ENCODE assay signal across 1 cellular context in the genomic region with DNA sequence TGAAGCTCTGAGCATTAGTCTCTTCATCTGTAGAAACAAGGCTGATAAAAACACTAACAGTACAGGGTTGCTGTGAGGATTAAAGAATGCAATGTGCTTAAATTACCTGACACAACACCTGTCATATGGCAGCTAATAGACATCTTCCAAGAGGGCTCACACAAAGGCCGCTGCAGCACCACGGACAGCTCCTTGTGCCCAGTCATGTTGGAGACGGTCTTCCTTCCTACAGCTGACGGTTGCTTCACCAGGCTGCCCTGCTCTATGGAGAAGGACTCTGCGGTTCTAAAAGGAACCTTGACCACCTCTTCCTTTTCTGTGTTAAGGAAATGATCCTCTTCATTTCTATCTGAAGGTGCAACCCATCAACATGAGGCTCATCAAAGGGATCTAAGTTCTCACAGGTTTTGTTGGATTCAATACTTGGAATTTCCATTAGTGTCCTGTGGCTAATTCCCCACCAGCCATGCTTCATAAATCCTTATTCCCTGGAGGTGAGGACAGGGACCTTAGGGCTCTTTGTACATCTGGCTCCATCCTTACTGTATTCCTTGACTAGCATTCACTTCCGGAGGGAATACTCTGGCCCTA.
A peak's percentile ranks its signal among the peaks of the same experiment; 100 is the strongest.
TF ChIP-seq lines count a peak whose summit lies in the region.

No MANE protein-coding gene starts in this region.

TF ChIP-seq in HepG2, 621 proteins besides CTCF, POLR2A, EP300 and RAD21 (continued from another document and continues in another):
- TF ChIP-seq RFXAP (CRISPR knock-in tag; IDR thresholded peaks at IDR 0.05; ENCODE audit: borderline replicate concordance) (0 out of 2 replicates have a peak, but pooled peaks have one; percentile 34), SOX5 (CRISPR knock-in tag; IDR thresholded peaks at IDR 0.05; ENCODE audit: borderline replicate concordance) (peak; percentile 41; the same call in 1 of the 2 replicates), EHMT2 (IDR thresholded peaks at IDR 0.05; ENCODE audit: borderline replicate concordance, low read depth, low read length) (peak; percentile 100), HMG20B (CRISPR knock-in tag; conservative IDR thresholded peaks at IDR 0.05) (peak; percentile 67; the same call in 1 of the 2 replicates), MED13 (CRISPR knock-in tag; IDR thresholded peaks at IDR 0.05) (no peak), SMYD3 (CRISPR knock-in tag; IDR thresholded peaks at IDR 0.05) (no peak), FOXK1 (CRISPR knock-in tag; IDR thresholded peaks at IDR 0.05; ENCODE audit: borderline replicate concordance, low read depth) (peak; percentile 67; the same call in 1 of the 2 replicates), ZNF792 (CRISPR knock-in tag; IDR thresholded peaks at IDR 0.05) (peak; percentile 87), ZSCAN21 (CRISPR knock-in tag; IDR thresholded peaks at IDR 0.05; ENCODE audit: borderline replicate concordance) (peak; percentile 64; the same call in 1 of the 2 replicates), ZFAT (CRISPR knock-in tag; conservative IDR thresholded peaks at IDR 0.05) (no peak), ZNF605 (CRISPR knock-in tag; IDR thresholded peaks at IDR 0.05) (0 out of 2 replicates have a peak, but pooled peaks have one; percentile 33), SALL1 (CRISPR knock-in tag; IDR thresholded peaks at IDR 0.05) (peak; percentile 86), NKX3-1 (CRISPR knock-in tag; IDR thresholded peaks at IDR 0.05) (peak; percentile 92), HES4 (CRISPR knock-in tag; IDR thresholded peaks at IDR 0.05; ENCODE audit: borderline replicate concordance) (peak; percentile 80), BRCA1 (CRISPR knock-in tag; IDR thresholded peaks at IDR 0.05) (peak; percentile 78; the same call in 1 of the 2 replicates), ZFP36L1 (CRISPR knock-in tag; IDR thresholded peaks at IDR 0.05) (0 out of 2 replicates have a peak, but pooled peaks have one; percentile 75), MIER3 (CRISPR knock-in tag; IDR thresholded peaks at IDR 0.05; ENCODE audit: borderline replicate concordance) (peak; percentile 83; the same call in 1 of the 2 replicates), ZBTB20 (CRISPR knock-in tag; IDR thresholded peaks at IDR 0.05; ENCODE audit: borderline replicate concordance, low read depth) (peak; percentile 63; the same call in 1 of the 2 replicates), ZIK1 (CRISPR knock-in tag; IDR thresholded peaks at IDR 0.05; ENCODE audit: borderline replicate concordance, low read depth) (no peak), ZNF205 (CRISPR knock-in tag; IDR thresholded peaks at IDR 0.05) (0 out of 2 replicates have a peak, but pooled peaks have one; percentile 45), ISX (CRISPR knock-in tag; conservative IDR thresholded peaks at IDR 0.05) (no peak), NFATC3 (CRISPR knock-in tag; IDR thresholded peaks at IDR 0.05) (0 out of 2 replicates have a peak, but pooled peaks have one; percentile 35), ONECUT2 (CRISPR knock-in tag; IDR thresholded peaks at IDR 0.05) (0 out of 2 replicates have a peak, but pooled peaks have one; percentile 13), ZNF607 (CRISPR knock-in tag; IDR thresholded peaks at IDR 0.05; ENCODE audit: borderline replicate concordance) (0 out of 2 replicates have a peak, but pooled peaks have one; percentile 37), ZNF878 (CRISPR knock-in tag; IDR thresholded peaks at IDR 0.05) (no peak), SNAPC2 (CRISPR knock-in tag; IDR thresholded peaks at IDR 0.05) (peak; percentile 75; the same call in 1 of the 2 replicates), ATF1 (CRISPR knock-in tag; IDR thresholded peaks at IDR 0.05) (no peak)
- TF ChIP-seq, protein P1, sequence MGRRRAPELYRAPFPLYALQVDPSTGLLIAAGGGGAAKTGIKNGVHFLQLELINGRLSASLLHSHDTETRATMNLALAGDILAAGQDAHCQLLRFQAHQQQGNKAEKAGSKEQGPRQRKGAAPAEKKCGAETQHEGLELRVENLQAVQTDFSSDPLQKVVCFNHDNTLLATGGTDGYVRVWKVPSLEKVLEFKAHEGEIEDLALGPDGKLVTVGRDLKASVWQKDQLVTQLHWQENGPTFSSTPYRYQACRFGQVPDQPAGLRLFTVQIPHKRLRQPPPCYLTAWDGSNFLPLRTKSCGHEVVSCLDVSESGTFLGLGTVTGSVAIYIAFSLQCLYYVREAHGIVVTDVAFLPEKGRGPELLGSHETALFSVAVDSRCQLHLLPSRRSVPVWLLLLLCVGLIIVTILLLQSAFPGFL (CRISPR knock-in tag; IDR thresholded peaks at IDR 0.05) = no peak
- TF ChIP-seq, protein P2, sequence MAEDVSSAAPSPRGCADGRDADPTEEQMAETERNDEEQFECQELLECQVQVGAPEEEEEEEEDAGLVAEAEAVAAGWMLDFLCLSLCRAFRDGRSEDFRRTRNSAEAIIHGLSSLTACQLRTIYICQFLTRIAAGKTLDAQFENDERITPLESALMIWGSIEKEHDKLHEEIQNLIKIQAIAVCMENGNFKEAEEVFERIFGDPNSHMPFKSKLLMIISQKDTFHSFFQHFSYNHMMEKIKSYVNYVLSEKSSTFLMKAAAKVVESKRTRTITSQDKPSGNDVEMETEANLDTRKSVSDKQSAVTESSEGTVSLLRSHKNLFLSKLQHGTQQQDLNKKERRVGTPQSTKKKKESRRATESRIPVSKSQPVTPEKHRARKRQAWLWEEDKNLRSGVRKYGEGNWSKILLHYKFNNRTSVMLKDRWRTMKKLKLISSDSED (CRISPR knock-in tag; IDR thresholded peaks at IDR 0.05) = 0 out of 2 replicates have a peak, but pooled peaks have one; percentile 36
- TF ChIP-seq, protein P3, sequence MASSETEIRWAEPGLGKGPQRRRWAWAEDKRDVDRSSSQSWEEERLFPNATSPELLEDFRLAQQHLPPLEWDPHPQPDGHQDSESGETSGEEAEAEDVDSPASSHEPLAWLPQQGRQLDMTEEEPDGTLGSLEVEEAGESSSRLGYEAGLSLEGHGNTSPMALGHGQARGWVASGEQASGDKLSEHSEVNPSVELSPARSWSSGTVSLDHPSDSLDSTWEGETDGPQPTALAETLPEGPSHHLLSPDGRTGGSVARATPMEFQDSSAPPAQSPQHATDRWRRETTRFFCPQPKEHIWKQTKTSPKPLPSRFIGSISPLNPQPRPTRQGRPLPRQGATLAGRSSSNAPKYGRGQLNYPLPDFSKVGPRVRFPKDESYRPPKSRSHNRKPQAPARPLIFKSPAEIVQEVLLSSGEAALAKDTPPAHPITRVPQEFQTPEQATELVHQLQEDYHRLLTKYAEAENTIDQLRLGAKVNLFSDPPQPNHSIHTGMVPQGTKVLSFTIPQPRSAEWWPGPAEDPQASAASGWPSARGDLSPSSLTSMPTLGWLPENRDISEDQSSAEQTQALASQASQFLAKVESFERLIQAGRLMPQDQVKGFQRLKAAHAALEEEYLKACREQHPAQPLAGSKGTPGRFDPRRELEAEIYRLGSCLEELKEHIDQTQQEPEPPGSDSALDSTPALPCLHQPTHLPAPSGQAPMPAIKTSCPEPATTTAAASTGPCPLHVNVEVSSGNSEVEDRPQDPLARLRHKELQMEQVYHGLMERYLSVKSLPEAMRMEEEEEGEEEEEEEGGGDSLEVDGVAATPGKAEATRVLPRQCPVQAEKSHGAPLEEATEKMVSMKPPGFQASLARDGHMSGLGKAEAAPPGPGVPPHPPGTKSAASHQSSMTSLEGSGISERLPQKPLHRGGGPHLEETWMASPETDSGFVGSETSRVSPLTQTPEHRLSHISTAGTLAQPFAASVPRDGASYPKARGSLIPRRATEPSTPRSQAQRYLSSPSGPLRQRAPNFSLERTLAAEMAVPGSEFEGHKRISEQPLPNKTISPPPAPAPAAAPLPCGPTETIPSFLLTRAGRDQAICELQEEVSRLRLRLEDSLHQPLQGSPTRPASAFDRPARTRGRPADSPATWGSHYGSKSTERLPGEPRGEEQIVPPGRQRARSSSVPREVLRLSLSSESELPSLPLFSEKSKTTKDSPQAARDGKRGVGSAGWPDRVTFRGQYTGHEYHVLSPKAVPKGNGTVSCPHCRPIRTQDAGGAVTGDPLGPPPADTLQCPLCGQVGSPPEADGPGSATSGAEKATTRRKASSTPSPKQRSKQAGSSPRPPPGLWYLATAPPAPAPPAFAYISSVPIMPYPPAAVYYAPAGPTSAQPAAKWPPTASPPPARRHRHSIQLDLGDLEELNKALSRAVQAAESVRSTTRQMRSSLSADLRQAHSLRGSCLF (CRISPR knock-in tag; IDR thresholded peaks at IDR 0.05; ENCODE audit: borderline replicate concordance) = peak; percentile 60; the same call in 1 of the 2 replicates
- TF ChIP-seq, protein P4, sequence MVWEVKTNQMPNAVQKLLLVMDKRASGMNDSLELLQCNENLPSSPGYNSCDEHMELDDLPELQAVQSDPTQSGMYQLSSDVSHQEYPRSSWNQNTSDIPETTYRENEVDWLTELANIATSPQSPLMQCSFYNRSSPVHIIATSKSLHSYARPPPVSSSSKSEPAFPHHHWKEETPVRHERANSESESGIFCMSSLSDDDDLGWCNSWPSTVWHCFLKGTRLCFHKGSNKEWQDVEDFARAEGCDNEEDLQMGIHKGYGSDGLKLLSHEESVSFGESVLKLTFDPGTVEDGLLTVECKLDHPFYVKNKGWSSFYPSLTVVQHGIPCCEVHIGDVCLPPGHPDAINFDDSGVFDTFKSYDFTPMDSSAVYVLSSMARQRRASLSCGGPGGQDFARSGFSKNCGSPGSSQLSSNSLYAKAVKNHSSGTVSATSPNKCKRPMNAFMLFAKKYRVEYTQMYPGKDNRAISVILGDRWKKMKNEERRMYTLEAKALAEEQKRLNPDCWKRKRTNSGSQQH (CRISPR knock-in tag; IDR thresholded peaks at IDR 0.05; ENCODE audit: low read depth) = peak; percentile 84; the same call in 1 of the 2 replicates
- TF ChIP-seq, protein P5, sequence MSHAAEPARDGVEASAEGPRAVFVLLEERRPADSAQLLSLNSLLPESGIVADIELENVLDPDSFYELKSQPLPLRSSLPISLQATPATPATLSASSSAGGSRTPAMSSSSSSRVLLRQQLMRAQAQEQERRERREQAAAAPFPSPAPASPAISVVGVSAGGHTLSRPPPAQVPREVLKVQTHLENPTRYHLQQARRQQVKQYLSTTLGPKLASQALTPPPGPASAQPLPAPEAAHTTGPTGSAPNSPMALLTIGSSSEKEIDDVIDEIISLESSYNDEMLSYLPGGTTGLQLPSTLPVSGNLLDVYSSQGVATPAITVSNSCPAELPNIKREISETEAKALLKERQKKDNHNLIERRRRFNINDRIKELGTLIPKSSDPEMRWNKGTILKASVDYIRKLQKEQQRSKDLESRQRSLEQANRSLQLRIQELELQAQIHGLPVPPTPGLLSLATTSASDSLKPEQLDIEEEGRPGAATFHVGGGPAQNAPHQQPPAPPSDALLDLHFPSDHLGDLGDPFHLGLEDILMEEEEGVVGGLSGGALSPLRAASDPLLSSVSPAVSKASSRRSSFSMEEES (CRISPR knock-in tag; IDR thresholded peaks at IDR 0.05) = peak; percentile 86
- TF ChIP-seq, protein P6, sequence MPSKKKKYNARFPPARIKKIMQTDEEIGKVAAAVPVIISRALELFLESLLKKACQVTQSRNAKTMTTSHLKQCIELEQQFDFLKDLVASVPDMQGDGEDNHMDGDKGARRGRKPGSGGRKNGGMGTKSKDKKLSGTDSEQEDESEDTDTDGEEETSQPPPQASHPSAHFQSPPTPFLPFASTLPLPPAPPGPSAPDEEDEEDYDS (CRISPR knock-in tag; IDR thresholded peaks at IDR 0.05) = 0 out of 2 replicates have a peak, but pooled peaks have one; percentile 27
- TF ChIP-seq, protein P7, sequence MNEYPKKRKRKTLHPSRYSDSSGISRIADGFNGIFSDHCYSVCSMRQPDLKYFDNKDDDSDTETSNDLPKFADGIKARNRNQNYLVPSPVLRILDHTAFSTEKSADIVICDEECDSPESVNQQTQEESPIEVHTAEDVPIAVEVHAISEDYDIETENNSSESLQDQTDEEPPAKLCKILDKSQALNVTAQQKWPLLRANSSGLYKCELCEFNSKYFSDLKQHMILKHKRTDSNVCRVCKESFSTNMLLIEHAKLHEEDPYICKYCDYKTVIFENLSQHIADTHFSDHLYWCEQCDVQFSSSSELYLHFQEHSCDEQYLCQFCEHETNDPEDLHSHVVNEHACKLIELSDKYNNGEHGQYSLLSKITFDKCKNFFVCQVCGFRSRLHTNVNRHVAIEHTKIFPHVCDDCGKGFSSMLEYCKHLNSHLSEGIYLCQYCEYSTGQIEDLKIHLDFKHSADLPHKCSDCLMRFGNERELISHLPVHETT (CRISPR knock-in tag; conservative IDR thresholded peaks at IDR 0.05) = 0 out of 2 replicates have a peak, but pooled peaks have one; percentile 36
- TF ChIP-seq, protein P8, sequence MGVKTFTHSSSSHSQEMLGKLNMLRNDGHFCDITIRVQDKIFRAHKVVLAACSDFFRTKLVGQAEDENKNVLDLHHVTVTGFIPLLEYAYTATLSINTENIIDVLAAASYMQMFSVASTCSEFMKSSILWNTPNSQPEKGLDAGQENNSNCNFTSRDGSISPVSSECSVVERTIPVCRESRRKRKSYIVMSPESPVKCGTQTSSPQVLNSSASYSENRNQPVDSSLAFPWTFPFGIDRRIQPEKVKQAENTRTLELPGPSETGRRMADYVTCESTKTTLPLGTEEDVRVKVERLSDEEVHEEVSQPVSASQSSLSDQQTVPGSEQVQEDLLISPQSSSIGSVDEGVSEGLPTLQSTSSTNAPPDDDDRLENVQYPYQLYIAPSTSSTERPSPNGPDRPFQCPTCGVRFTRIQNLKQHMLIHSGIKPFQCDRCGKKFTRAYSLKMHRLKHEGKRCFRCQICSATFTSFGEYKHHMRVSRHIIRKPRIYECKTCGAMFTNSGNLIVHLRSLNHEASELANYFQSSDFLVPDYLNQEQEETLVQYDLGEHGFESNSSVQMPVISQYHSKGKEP (CRISPR knock-in tag; IDR thresholded peaks at IDR 0.05) = peak; percentile 91; the same call in 1 of the 2 replicates
- TF ChIP-seq, protein P9, sequence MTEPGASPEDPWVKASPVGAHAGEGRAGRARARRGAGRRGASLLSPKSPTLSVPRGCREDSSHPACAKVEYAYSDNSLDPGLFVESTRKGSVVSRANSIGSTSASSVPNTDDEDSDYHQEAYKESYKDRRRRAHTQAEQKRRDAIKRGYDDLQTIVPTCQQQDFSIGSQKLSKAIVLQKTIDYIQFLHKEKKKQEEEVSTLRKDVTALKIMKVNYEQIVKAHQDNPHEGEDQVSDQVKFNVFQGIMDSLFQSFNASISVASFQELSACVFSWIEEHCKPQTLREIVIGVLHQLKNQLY (CRISPR knock-in tag; IDR thresholded peaks at IDR 0.05) = no peak
- TF ChIP-seq, protein P10, sequence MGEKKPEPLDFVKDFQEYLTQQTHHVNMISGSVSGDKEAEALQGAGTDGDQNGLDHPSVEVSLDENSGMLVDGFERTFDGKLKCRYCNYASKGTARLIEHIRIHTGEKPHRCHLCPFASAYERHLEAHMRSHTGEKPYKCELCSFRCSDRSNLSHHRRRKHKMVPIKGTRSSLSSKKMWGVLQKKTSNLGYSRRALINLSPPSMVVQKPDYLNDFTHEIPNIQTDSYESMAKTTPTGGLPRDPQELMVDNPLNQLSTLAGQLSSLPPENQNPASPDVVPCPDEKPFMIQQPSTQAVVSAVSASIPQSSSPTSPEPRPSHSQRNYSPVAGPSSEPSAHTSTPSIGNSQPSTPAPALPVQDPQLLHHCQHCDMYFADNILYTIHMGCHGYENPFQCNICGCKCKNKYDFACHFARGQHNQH (CRISPR knock-in tag; IDR thresholded peaks at IDR 0.05) = peak; percentile 80; the same call in 1 of the 2 replicates
